Comparison of ENCODE assay signal across 20 cellular contexts in the genomic region with DNA sequence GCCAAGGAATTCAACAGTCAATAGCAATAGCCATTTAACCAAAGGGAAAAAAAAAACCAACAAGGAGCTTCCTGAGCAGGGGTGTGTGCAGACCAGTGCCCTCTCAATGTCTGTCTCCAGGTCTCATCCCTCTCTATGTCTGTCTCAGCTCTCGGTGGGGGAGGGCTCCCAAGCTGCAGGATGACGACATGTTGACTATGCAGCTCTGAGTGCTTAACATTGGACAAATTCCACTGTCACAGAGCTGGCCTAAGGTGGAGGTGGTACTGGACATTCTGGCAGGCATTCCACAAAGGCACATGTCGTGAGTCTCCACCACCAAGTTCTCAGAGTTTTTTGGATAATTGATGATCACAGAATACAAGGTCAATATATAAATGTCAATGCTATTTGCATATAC. TPM values are rescaled to one million over a fixed set of nuclear protein-coding genes. Genes with fewer than 3 reads are reported as not detected.
DNase-seq lines count a peak whose midpoint lies in the region; ATAC-seq and TF ChIP-seq lines count a peak whose summit lies in the region.
"Had no signal": no experiment of that assay in that cellular context is flagged by ENCODE, and none has a peak within 500 bp of the region (broad histone marks: within the 10 kb centered on the region; RNA-seq: fewer than 3 reads in every experiment).

No MANE protein-coding gene starts in this region.

- no peak for TF ChIP-seq POLR2A in Peyer's patch (IDR thresholded peaks at IDR 0.05)

- DNase-seq in A172 (ENCODE audit: low spot score) (peak; percentile 28), astrocyte of the hippocampus (ENCODE audit: low read depth, low spot score) (peak; percentile 14), NCI-H82 treated with DMSO at 0.1 percent for 48 hours (lab: John Stamatoyannopoulos, UW; ENCODE audit: unreplicated experiment) (no peak), substantia nigra (lab: John Stamatoyannopoulos, UW) (no peak), Peyer's patch (no peak)
- DNase-seq: activated CD4-positive, alpha-beta memory T cell treated with anti-CD3 and anti-CD28 coated beads for 36 hours; activated naive CD8-positive, alpha-beta T cell treated with anti-CD3 and anti-CD28 coated beads for 36 hours; activated T-cell treated with anti-CD3 and anti-CD28 coated beads, Interleukin-2, amount 50 U/mL, for 24 hours; endodermal cell; GF-D8; NCI-H2081 treated with DMSO at 0.1 percent for 48 hours; NCI-H69; stimulated activated CD4-positive, alpha-beta T cell treated with anti-CD3 and anti-CD28 coated beads, Interleukin-12 subunit alpha, Interleukin-12 subunit beta, amount 100 ng/mL, for 4 hours; stimulated activated naive CD4-positive, alpha-beta T cell; SW 1271; upper lobe of right lung had no signal

- CTCF ChIA-PET in HEK293 (lab: Yijun Ruan, JAX): interaction anchor here (0.5 to 5.3 kb wide), 22 partner anchors 36 to 609 kb away, joined by 3 to 49 read pairs (median 4); no protein-coding TSS in a partner anchor

- ATAC-seq in HG03442 (IDR thresholded peaks at IDR 0.05; ENCODE audit: unreplicated experiment): no peak
- ATAC-seq: HCT116, upper lobe of right lung had no signal

- H3K9me3 ChIP-seq in HEK293 (ENCODE audit: control insufficient read depth, insufficient read depth, low read depth, low read length): no peaks in the 10 kb centered on the region
- H3K9me3 ChIP-seq in liver (ENCODE audit: control insufficient read depth in 4 of 4, low read length in 3 of 4): no peaks in the 10 kb centered on the region
- H3K9me3 ChIP-seq in Peyer's patch: no peaks in the 10 kb centered on the region
- H3K9me3 ChIP-seq: upper lobe of right lung had no signal

- no peak overlapping the region for H3K4me3 ChIP-seq in HEK293 (ENCODE audit: low read depth, low read length)
- no peak overlapping the region for H3K4me3 ChIP-seq in liver (ENCODE audit: low read depth in 1 of 3, low read length in 3 of 3)
- no peak overlapping the region for H3K4me3 ChIP-seq in Peyer's patch
- H3K4me3 ChIP-seq: upper lobe of right lung had no signal

- H3K27me3 ChIP-seq in liver (ENCODE audit: control insufficient read depth in 4 of 4, insufficient read depth in 4 of 4, low read length in 3 of 4) (no peaks in the 10 kb centered on the region), Peyer's patch (no peaks in the 10 kb centered on the region)
- H3K27me3 ChIP-seq: upper lobe of right lung had no signal

- no peak for TF ChIP-seq RAD21 in liver (IDR thresholded peaks at IDR 0.05)

- POLR2A ChIA-PET in HEK293 (lab: Yijun Ruan, JAX): interaction anchor here (1.3 kb wide), 1 partner anchor 56 kb away, joined by 3 read pairs; no protein-coding TSS in a partner anchor

- H3K27ac ChIP-seq in HEK293 (ENCODE audit: extremely low read depth, low read depth, low read length) (no peak overlapping the region), liver (ENCODE audit: low read depth in 1 of 2, low read length in 2 of 2) (peak overlapping the region in 1 of 2 donors; percentile 1), substantia nigra (ENCODE audit: low read depth, low read length, poor library complexity, severe bottlenecking) (no peak overlapping the region), Peyer's patch (no peak overlapping the region)
- H3K27ac ChIP-seq: upper lobe of right lung had no signal

- H3K36me3 ChIP-seq in HEK293 (ENCODE audit: control insufficient read depth in 2 of 2, insufficient read depth in 1 of 2, low read length in 2 of 2) (peaks cover 5 to 14% of the 10 kb centered on the region in 2 experiments; a peak in 2 of 3 replicates), liver (ENCODE audit: control insufficient read depth in 4 of 4, insufficient read depth in 3 of 4, low read depth in 1 of 4, low read length in 3 of 4) (peaks cover 0 to 3% (median 0%) of the 10 kb centered on the region in 4 donors), Peyer's patch (peaks cover 0 to under 1% (median 0%) of the 10 kb centered on the region in 3 donors)

- 42% methylated on average over 3 of the region's 3 CpGs for WGBS in liver

- H3K4me1 ChIP-seq in HEK293 (ENCODE audit: control insufficient read depth, insufficient read depth, low read length) (peaks cover 9% of the 10 kb centered on the region), liver (ENCODE audit: control insufficient read depth in 4 of 4, insufficient read depth in 4 of 4, low read length in 3 of 4) (peaks cover 5 to 24% (median 7%) of the 10 kb centered on the region in 4 donors), Peyer's patch (peaks cover 0 to 16% (median 0%) of the 10 kb centered on the region in 4 donors)

- no peak for TF ChIP-seq CTCF in HEK293 (tag by site-specific recombination; IDR thresholded peaks at IDR 0.05)
- TF ChIP-seq CTCF in liver (IDR thresholded peaks at IDR 0.05; ENCODE audit: low read depth, low read length, missing input control): no peak
- no peak for TF ChIP-seq CTCF in Peyer's patch (IDR thresholded peaks at IDR 0.05)

- H3K9ac ChIP-seq in liver (ENCODE audit: low read depth in 1 of 2, low read length in 2 of 2): no peak overlapping the region

TF ChIP-seq in HEK293, 187 proteins besides CTCF, POLR2A, EP300 and RAD21:
- TF ChIP-seq, protein P1, sequence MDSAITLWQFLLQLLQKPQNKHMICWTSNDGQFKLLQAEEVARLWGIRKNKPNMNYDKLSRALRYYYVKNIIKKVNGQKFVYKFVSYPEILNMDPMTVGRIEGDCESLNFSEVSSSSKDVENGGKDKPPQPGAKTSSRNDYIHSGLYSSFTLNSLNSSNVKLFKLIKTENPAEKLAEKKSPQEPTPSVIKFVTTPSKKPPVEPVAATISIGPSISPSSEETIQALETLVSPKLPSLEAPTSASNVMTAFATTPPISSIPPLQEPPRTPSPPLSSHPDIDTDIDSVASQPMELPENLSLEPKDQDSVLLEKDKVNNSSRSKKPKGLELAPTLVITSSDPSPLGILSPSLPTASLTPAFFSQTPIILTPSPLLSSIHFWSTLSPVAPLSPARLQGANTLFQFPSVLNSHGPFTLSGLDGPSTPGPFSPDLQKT (IDR thresholded peaks at IDR 0.05; ENCODE audit: borderline replicate concordance, low read depth, low read length): no peak
- TF ChIP-seq SCRT2 (tag by site-specific recombination; IDR thresholded peaks at IDR 0.05): peak; percentile 53

TF ChIP-seq in liver, 16 proteins besides CTCF, POLR2A, EP300 and RAD21 (continues in another document):
- TF ChIP-seq NR2F2 (IDR thresholded peaks at IDR 0.05): no peak
- peak; percentile 23 for TF ChIP-seq SP1 (IDR thresholded peaks at IDR 0.05)
- TF ChIP-seq, protein P2, sequence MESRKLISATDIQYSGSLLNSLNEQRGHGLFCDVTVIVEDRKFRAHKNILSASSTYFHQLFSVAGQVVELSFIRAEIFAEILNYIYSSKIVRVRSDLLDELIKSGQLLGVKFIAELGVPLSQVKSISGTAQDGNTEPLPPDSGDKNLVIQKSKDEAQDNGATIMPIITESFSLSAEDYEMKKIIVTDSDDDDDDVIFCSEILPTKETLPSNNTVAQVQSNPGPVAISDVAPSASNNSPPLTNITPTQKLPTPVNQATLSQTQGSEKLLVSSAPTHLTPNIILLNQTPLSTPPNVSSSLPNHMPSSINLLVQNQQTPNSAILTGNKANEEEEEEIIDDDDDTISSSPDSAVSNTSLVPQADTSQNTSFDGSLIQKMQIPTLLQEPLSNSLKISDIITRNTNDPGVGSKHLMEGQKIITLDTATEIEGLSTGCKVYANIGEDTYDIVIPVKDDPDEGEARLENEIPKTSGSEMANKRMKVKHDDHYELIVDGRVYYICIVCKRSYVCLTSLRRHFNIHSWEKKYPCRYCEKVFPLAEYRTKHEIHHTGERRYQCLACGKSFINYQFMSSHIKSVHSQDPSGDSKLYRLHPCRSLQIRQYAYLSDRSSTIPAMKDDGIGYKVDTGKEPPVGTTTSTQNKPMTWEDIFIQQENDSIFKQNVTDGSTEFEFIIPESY (IDR thresholded peaks at IDR 0.05): no peak
- TF ChIP-seq, protein P3, sequence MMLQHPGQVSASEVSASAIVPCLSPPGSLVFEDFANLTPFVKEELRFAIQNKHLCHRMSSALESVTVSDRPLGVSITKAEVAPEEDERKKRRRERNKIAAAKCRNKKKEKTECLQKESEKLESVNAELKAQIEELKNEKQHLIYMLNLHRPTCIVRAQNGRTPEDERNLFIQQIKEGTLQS (IDR thresholded peaks at IDR 0.05): peak; percentile 25
- TF ChIP-seq EGR1 (IDR thresholded peaks at IDR 0.05; ENCODE audit: low read depth in 2 of 2): no peak
- TF ChIP-seq YY1 (IDR thresholded peaks at IDR 0.05): no peak
- TF ChIP-seq TAF1 (conservative IDR thresholded peaks at IDR 0.05): no peak
- TF ChIP-seq GABPA (IDR thresholded peaks at IDR 0.05 in 1 of 2, conservative IDR thresholded peaks at IDR 0.05 in 1 of 2): no peak
- TF ChIP-seq, protein P4, sequence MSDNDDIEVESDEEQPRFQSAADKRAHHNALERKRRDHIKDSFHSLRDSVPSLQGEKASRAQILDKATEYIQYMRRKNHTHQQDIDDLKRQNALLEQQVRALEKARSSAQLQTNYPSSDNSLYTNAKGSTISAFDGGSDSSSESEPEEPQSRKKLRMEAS (IDR thresholded peaks at IDR 0.05): no peak
- TF ChIP-seq JUND (IDR thresholded peaks at IDR 0.05): no peak
- TF ChIP-seq FOXA1 (IDR thresholded peaks at IDR 0.05): no peak
- TF ChIP-seq HNF4A (conservative IDR thresholded peaks at IDR 0.05): peak in 1 of 2 donors; percentile 22
- peak; percentile 44 for TF ChIP-seq FOXA2 (IDR thresholded peaks at IDR 0.05)
- TF ChIP-seq RXRA (IDR thresholded peaks at IDR 0.05): no peak
- TF ChIP-seq HNF4G (IDR thresholded peaks at IDR 0.05): no peak

RNA-seq across cellular contexts. Expression of a gene that starts 2.0 kb away (rescaled TPM):
- total RNA-seq in A172 (2014; rRNA removed; shearing (Covaris generic)): 35.3 and 39.4 TPM in 2 replicates
- total RNA-seq in liver (10 to 100 TPM; 24.7 to 41.9 TPM), Peyer's patch (100 to 1,000 TPM in 1 of 4 donors, 10 to 100 TPM in 3; 50.3 to 115 (median 69.3) TPM)
- polyA plus RNA-seq in liver: 10 to 100 TPM in 1 of 2 donors, 1 to 10 TPM in 1; 9.5 to 11.2 TPM

Comparison
In these comparisons a context has a peak if more than half of its experiments do, and no peak if none do; other contexts are left out.
1. DNase-seq: peak in A172 (single experiment) and astrocyte of the hippocampus (single experiment); none in NCI-H82 treated with DMSO at 0.1 percent for 48 hours (single experiment), substantia nigra (0 of 49) and Peyer's patch (0 of 3).